Comparison of ENCODE assay signal across 1 cellular context in the genomic region with DNA sequence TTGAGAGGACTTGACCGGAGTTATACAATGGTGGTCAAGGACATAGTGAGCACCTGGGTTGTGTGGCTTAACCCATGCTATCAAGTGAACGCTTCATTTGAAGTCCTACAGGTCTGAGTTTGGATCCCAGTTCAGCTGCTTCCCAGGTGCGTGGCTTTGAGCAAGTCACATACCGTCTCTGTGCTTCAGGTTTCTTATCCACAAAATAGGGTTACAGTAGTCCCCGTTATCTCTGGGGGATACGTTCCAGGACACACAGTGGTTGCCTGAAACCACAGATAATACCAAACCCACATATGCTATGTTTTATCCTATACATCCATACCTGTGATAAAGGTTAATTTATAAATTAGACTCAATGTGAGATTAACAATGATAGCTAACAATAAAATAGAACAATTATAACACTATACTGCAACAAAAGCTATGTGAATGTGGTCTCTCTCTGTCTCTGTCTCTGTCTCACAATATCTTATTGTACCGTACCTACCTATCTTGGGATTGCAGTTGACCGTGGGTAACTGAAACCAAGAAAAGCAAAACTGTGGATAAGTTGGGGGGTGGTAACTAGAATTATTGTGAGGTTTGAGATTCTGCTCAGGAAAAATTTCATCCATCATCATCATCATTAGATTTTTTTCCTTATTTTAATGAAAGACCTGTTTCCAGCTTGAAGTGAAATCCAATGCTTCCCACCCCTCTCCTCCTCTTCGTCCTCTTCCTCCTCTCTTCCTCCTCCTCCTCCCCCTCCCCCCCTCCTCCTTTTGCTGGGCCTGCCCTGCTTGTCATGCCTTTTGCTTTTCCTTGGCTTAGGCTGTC.
A peak's percentile ranks its signal among the peaks of the same experiment; 100 is the strongest.
TF ChIP-seq lines count a peak whose summit lies in the region.

No MANE protein-coding gene starts in this region.

TF ChIP-seq in K562, 482 proteins besides CTCF, POLR2A, EP300 and RAD21 (continued from another document and continues in another):
- TF ChIP-seq, protein P1, sequence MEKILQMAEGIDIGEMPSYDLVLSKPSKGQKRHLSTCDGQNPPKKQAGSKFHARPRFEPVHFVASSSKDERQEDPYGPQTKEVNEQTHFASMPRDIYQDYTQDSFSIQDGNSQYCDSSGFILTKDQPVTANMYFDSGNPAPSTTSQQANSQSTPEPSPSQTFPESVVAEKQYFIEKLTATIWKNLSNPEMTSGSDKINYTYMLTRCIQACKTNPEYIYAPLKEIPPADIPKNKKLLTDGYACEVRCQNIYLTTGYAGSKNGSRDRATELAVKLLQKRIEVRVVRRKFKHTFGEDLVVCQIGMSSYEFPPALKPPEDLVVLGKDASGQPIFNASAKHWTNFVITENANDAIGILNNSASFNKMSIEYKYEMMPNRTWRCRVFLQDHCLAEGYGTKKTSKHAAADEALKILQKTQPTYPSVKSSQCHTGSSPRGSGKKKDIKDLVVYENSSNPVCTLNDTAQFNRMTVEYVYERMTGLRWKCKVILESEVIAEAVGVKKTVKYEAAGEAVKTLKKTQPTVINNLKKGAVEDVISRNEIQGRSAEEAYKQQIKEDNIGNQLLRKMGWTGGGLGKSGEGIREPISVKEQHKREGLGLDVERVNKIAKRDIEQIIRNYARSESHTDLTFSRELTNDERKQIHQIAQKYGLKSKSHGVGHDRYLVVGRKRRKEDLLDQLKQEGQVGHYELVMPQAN (IDR thresholded peaks at IDR 0.05; ENCODE audit: borderline replicate concordance) = no peak
- TF ChIP-seq, protein P2, sequence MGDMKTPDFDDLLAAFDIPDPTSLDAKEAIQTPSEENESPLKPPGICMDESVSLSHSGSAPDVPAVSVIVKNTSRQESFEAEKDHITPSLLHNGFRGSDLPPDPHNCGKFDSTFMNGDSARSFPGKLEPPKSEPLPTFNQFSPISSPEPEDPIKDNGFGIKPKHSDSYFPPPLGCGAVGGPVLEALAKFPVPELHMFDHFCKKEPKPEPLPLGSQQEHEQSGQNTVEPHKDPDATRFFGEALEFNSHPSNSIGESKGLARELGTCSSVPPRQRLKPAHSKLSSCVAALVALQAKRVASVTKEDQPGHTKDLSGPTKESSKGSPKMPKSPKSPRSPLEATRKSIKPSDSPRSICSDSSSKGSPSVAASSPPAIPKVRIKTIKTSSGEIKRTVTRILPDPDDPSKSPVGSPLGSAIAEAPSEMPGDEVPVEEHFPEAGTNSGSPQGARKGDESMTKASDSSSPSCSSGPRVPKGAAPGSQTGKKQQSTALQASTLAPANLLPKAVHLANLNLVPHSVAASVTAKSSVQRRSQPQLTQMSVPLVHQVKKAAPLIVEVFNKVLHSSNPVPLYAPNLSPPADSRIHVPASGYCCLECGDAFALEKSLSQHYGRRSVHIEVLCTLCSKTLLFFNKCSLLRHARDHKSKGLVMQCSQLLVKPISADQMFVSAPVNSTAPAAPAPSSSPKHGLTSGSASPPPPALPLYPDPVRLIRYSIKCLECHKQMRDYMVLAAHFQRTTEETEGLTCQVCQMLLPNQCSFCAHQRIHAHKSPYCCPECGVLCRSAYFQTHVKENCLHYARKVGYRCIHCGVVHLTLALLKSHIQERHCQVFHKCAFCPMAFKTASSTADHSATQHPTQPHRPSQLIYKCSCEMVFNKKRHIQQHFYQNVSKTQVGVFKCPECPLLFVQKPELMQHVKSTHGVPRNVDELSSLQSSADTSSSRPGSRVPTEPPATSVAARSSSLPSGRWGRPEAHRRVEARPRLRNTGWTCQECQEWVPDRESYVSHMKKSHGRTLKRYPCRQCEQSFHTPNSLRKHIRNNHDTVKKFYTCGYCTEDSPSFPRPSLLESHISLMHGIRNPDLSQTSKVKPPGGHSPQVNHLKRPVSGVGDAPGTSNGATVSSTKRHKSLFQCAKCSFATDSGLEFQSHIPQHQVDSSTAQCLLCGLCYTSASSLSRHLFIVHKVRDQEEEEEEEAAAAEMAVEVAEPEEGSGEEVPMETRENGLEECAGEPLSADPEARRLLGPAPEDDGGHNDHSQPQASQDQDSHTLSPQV (IDR thresholded peaks at IDR 0.05) = no peak; the same call in none of the 2 replicates
- TF ChIP-seq HLTF (IDR thresholded peaks at IDR 0.05) (0 out of 2 replicates have a peak, but pooled peaks have one; percentile 44), KLF10 (CRISPR knock-in tag; IDR thresholded peaks at IDR 0.05) (no peak), ZFP30 (CRISPR knock-in tag; IDR thresholded peaks at IDR 0.05; ENCODE audit: borderline replicate concordance) (no peak), ZNF431 (CRISPR knock-in tag; IDR thresholded peaks at IDR 0.05) (no peak), STAT5A (IDR thresholded peaks at IDR 0.05; ENCODE audit: borderline replicate concordance, low read length) (peak; percentile 90), C11orf30 (IDR thresholded peaks at IDR 0.05; ENCODE audit: low read depth) (no peak), ZKSCAN1 (IDR thresholded peaks at IDR 0.05; ENCODE audit: low read depth, low read length) (no peak), LEF1 (IDR thresholded peaks at IDR 0.05) (no peak), CREBBP (IDR thresholded peaks at IDR 0.05; ENCODE audit: low read depth, low read length) (no peak), ZNF785 (CRISPR knock-in tag; IDR thresholded peaks at IDR 0.05) (no peak), RBM22 (IDR thresholded peaks at IDR 0.05; ENCODE audit: low read depth, low read length, poor library complexity, severe bottlenecking) (no peak), YY1 (IDR thresholded peaks at IDR 0.05; ENCODE audit: borderline replicate concordance in 1 of 3, control insufficient read depth in 1 of 3, extremely low read depth in 1 of 3, insufficient read depth in 3 of 3, insufficient read length in 1 of 3, insufficient replicate concordance in 2 of 3, low read depth in 1 of 3, low read length in 2 of 3) (no peak), MTA2 (IDR thresholded peaks at IDR 0.05; ENCODE audit: low read depth) (peak; percentile 87), DIDO1 (tag; IDR thresholded peaks at IDR 0.05; ENCODE audit: low read depth) (0 out of 2 replicates have a peak, but pooled peaks have one; percentile 22), MEIS2 (IDR thresholded peaks at IDR 0.05; ENCODE audit: partially characterized antibody) (peak; percentile 32), MEF2D (tag; conservative IDR thresholded peaks at IDR 0.05; ENCODE audit: low read depth) (peak; percentile 45; the same call in 1 of the 2 replicates), PML (IDR thresholded peaks at IDR 0.05; ENCODE audit: low read length) (peak; percentile 94), ZNF583 (CRISPR knock-in tag; IDR thresholded peaks at IDR 0.05) (0 out of 2 replicates have a peak, but pooled peaks have one; percentile 30), ZNF644 (tag; IDR thresholded peaks at IDR 0.05; ENCODE audit: low read depth) (no peak), ZNF311 (CRISPR knock-in tag; IDR thresholded peaks at IDR 0.05) (no peak), TAF1 (IDR thresholded peaks at IDR 0.05; ENCODE audit: control insufficient read depth, extremely low read depth, insufficient read depth, low read length, severe bottlenecking) (no peak), RNF2 (IDR thresholded peaks at IDR 0.05) (0 out of 2 replicates have a peak, but pooled peaks have one; percentile 12), PHF20 (IDR thresholded peaks at IDR 0.05; ENCODE audit: partially characterized antibody) (no peak), TCF3 (CRISPR knock-in tag; IDR thresholded peaks at IDR 0.05) (peak; percentile 92), EWSR1 (IDR thresholded peaks at IDR 0.05; ENCODE audit: borderline replicate concordance, low read depth, partially characterized antibody) (no peak), KLF16 (IDR thresholded peaks at IDR 0.05) (peak; percentile 93; the same call in 1 of the 2 replicates), ARNT (IDR thresholded peaks at IDR 0.05) (peak in 1 of 2 experiments; percentile 78; a peak in 2 of 4 replicates)
- TF ChIP-seq, protein P3, sequence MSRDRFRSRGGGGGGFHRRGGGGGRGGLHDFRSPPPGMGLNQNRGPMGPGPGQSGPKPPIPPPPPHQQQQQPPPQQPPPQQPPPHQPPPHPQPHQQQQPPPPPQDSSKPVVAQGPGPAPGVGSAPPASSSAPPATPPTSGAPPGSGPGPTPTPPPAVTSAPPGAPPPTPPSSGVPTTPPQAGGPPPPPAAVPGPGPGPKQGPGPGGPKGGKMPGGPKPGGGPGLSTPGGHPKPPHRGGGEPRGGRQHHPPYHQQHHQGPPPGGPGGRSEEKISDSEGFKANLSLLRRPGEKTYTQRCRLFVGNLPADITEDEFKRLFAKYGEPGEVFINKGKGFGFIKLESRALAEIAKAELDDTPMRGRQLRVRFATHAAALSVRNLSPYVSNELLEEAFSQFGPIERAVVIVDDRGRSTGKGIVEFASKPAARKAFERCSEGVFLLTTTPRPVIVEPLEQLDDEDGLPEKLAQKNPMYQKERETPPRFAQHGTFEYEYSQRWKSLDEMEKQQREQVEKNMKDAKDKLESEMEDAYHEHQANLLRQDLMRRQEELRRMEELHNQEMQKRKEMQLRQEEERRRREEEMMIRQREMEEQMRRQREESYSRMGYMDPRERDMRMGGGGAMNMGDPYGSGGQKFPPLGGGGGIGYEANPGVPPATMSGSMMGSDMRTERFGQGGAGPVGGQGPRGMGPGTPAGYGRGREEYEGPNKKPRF (IDR thresholded peaks at IDR 0.05; ENCODE audit: low read depth, low read length) = no peak
- TF ChIP-seq, protein P4, sequence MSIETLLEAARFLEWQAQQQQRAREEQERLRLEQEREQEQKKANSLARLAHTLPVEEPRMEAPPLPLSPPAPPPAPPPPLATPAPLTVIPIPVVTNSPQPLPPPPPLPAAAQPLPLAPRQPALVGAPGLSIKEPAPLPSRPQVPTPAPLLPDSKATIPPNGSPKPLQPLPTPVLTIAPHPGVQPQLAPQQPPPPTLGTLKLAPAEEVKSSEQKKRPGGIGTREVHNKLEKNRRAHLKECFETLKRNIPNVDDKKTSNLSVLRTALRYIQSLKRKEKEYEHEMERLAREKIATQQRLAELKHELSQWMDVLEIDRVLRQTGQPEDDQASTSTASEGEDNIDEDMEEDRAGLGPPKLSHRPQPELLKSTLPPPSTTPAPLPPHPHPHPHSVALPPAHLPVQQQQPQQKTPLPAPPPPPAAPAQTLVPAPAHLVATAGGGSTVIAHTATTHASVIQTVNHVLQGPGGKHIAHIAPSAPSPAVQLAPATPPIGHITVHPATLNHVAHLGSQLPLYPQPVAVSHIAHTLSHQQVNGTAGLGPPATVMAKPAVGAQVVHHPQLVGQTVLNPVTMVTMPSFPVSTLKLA (conservative IDR thresholded peaks at IDR 0.05) = 0 out of 4 replicates have a peak, but pooled peaks of 1 of the 2 experiments have one; percentile 16
- TF ChIP-seq, protein P5, sequence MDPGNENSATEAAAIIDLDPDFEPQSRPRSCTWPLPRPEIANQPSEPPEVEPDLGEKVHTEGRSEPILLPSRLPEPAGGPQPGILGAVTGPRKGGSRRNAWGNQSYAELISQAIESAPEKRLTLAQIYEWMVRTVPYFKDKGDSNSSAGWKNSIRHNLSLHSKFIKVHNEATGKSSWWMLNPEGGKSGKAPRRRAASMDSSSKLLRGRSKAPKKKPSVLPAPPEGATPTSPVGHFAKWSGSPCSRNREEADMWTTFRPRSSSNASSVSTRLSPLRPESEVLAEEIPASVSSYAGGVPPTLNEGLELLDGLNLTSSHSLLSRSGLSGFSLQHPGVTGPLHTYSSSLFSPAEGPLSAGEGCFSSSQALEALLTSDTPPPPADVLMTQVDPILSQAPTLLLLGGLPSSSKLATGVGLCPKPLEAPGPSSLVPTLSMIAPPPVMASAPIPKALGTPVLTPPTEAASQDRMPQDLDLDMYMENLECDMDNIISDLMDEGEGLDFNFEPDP (CRISPR knock-in tag; IDR thresholded peaks at IDR 0.05) = no peak
- TF ChIP-seq, protein P6, sequence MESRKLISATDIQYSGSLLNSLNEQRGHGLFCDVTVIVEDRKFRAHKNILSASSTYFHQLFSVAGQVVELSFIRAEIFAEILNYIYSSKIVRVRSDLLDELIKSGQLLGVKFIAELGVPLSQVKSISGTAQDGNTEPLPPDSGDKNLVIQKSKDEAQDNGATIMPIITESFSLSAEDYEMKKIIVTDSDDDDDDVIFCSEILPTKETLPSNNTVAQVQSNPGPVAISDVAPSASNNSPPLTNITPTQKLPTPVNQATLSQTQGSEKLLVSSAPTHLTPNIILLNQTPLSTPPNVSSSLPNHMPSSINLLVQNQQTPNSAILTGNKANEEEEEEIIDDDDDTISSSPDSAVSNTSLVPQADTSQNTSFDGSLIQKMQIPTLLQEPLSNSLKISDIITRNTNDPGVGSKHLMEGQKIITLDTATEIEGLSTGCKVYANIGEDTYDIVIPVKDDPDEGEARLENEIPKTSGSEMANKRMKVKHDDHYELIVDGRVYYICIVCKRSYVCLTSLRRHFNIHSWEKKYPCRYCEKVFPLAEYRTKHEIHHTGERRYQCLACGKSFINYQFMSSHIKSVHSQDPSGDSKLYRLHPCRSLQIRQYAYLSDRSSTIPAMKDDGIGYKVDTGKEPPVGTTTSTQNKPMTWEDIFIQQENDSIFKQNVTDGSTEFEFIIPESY (CRISPR knock-in tag; IDR thresholded peaks at IDR 0.05) = no peak
- TF ChIP-seq, protein P7, sequence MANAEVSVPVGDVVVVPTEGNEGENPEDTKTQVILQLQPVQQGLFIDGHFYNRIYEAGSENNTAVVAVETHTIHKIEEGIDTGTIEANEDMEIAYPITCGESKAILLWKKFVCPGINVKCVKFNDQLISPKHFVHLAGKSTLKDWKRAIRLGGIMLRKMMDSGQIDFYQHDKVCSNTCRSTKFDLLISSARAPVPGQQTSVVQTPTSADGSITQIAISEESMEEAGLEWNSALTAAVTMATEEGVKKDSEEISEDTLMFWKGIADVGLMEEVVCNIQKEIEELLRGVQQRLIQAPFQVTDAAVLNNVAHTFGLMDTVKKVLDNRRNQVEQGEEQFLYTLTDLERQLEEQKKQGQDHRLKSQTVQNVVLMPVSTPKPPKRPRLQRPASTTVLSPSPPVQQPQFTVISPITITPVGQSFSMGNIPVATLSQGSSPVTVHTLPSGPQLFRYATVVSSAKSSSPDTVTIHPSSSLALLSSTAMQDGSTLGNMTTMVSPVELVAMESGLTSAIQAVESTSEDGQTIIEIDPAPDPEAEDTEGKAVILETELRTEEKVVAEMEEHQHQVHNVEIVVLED (CRISPR knock-in tag; IDR thresholded peaks at IDR 0.05) = no peak
- TF ChIP-seq, protein P8, sequence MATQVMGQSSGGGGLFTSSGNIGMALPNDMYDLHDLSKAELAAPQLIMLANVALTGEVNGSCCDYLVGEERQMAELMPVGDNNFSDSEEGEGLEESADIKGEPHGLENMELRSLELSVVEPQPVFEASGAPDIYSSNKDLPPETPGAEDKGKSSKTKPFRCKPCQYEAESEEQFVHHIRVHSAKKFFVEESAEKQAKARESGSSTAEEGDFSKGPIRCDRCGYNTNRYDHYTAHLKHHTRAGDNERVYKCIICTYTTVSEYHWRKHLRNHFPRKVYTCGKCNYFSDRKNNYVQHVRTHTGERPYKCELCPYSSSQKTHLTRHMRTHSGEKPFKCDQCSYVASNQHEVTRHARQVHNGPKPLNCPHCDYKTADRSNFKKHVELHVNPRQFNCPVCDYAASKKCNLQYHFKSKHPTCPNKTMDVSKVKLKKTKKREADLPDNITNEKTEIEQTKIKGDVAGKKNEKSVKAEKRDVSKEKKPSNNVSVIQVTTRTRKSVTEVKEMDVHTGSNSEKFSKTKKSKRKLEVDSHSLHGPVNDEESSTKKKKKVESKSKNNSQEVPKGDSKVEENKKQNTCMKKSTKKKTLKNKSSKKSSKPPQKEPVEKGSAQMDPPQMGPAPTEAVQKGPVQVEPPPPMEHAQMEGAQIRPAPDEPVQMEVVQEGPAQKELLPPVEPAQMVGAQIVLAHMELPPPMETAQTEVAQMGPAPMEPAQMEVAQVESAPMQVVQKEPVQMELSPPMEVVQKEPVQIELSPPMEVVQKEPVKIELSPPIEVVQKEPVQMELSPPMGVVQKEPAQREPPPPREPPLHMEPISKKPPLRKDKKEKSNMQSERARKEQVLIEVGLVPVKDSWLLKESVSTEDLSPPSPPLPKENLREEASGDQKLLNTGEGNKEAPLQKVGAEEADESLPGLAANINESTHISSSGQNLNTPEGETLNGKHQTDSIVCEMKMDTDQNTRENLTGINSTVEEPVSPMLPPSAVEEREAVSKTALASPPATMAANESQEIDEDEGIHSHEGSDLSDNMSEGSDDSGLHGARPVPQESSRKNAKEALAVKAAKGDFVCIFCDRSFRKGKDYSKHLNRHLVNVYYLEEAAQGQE (CRISPR knock-in tag; IDR thresholded peaks at IDR 0.05; ENCODE audit: low read depth) = no peak
